Comparison of ENCODE assay signal across 33 cellular contexts in genomic region chr2:128298286-128298685, GRCh38.
"Had no signal": no experiment of that assay in that cellular context is flagged by ENCODE, and none has a peak within 500 bp of the region (broad histone marks: within the 10 kb centered on the region; RNA-seq: fewer than 3 reads in every experiment).

No MANE protein-coding gene starts in this region.

- DNase-seq: activated CD4-positive, alpha-beta memory T cell treated with anti-CD3 and anti-CD28 coated beads for 36 hours; activated CD4-positive, alpha-beta T cell treated with anti-CD3 and anti-CD28 coated beads for 36 hours; activated CD4-positive, alpha-beta T cell treated with anti-CD3 and anti-CD28 coated beads, Interleukin-2, amount 10 ng/mL, durations not matched to agents 24 days and 14 days; activated CD4-positive, CD25-positive, alpha-beta regulatory T cell; activated CD4-positive, CD25-positive, alpha-beta regulatory T cell treated with anti-CD3 and anti-CD28 coated beads, Interleukin-2, amount 50 U/mL, for 72 hours; activated CD8-positive, alpha-beta memory T cell treated with anti-CD3 and anti-CD28 coated beads, Interleukin-2, amount 10 ng/mL, durations not matched to agents 7 days and 5 days; activated CD8-positive, alpha-beta memory T cell treated with anti-CD3 and anti-CD28 coated beads, Interleukin-2, amount 50 U/mL, for 4 hours; activated CD8-positive, alpha-beta T cell treated with anti-CD3 and anti-CD28 coated beads, Interleukin-2, amount 10 ng/mL, durations not matched to agents 7 days and 5 days; activated gamma-delta T cell; activated naive CD4-positive, alpha-beta T cell; activated naive CD4-positive, alpha-beta T cell treated with anti-CD3 and anti-CD28 coated beads, Interleukin-2, amount 10 ng/mL, durations not matched to agents 7 days and 5 days; activated naive CD8-positive, alpha-beta T cell treated with anti-CD3 and anti-CD28 coated beads, Interleukin-2, amount 10 ng/mL, durations not matched to agents 7 days and 5 days; activated T-cell treated with anti-CD3 and anti-CD28 coated beads, Interleukin-2, amount 50 U/mL, for 1 hour; activated T-cell treated with anti-CD3 and anti-CD28 coated beads, Interleukin-2, amount 50 U/mL, for 72 hours; central memory CD4-positive, alpha-beta T cell; cortex of kidney; dermis blood vessel endothelial cell; effector CD4-positive, alpha-beta T cell; effector memory CD8-positive, alpha-beta T cell; esophagus squamous epithelium; heart right ventricle; T-helper 1 cell; T-helper 17 cell; T1000; WERI-Rb-1 had no signal

- H3K27ac Mint-ChIP-seq: activated CD4-positive, alpha-beta memory T cell treated with anti-CD3 and anti-CD28 coated beads for 36 hours; activated CD4-positive, alpha-beta T cell treated with anti-CD3 and anti-CD28 coated beads for 36 hours; activated CD4-positive, alpha-beta T cell treated with anti-CD3 and anti-CD28 coated beads, Interleukin-2, amount 10 ng/mL, durations not matched to agents 24 days and 14 days; activated CD8-positive, alpha-beta memory T cell treated with anti-CD3 and anti-CD28 coated beads, Interleukin-2, amount 10 ng/mL, durations not matched to agents 7 days and 5 days; activated CD8-positive, alpha-beta T cell treated with anti-CD3 and anti-CD28 coated beads, Interleukin-2, amount 10 ng/mL, durations not matched to agents 7 days and 5 days; activated naive CD4-positive, alpha-beta T cell treated with anti-CD3 and anti-CD28 coated beads, Interleukin-2, amount 10 ng/mL, durations not matched to agents 7 days and 5 days; activated naive CD4-positive, alpha-beta T cell treated with anti-CD3 and anti-CD28 coated beads, Interleukin-2, amount 50 U/mL, for 72 hours; activated naive CD8-positive, alpha-beta T cell treated with anti-CD3 and anti-CD28 coated beads, Interleukin-2, amount 10 ng/mL, durations not matched to agents 7 days and 5 days; activated T-cell treated with anti-CD3 and anti-CD28 coated beads, Interleukin-2, amount 50 U/mL, for 72 hours; brain; effector memory CD8-positive, alpha-beta T cell; T-helper 17 cell; T-helper 2 cell treated with Interferon-gamma antibody and Interleukin-4, amounts not matched to agents 5 μg/mL and 100 μg/mL, for 36 hours had no signal

- ATAC-seq: activated CD4-positive, alpha-beta T cell treated with anti-CD3 and anti-CD28 coated beads for 36 hours; activated CD8-positive, alpha-beta memory T cell treated with anti-CD3 and anti-CD28 coated beads, Interleukin-2, amount 10 ng/mL, durations not matched to agents 7 days and 5 days; activated CD8-positive, alpha-beta T cell treated with anti-CD3 and anti-CD28 coated beads, Interleukin-2, amount 10 ng/mL, durations not matched to agents 7 days and 5 days; activated naive CD4-positive, alpha-beta T cell treated with anti-CD3 and anti-CD28 coated beads, Interleukin-2, amount 50 U/mL, for 72 hours; activated T-cell treated with anti-CD3 and anti-CD28 coated beads, Interleukin-2, amount 50 U/mL, for 72 hours; effector memory CD8-positive, alpha-beta T cell; heart right ventricle; T-helper 17 cell had no signal

- H3K36me3 Mint-ChIP-seq: activated CD8-positive, alpha-beta memory T cell treated with anti-CD3 and anti-CD28 coated beads, Interleukin-2, amount 10 ng/mL, durations not matched to agents 7 days and 5 days; activated naive CD4-positive, alpha-beta T cell treated with anti-CD3 and anti-CD28 coated beads, Interleukin-2, amount 10 ng/mL, durations not matched to agents 7 days and 5 days; activated naive CD8-positive, alpha-beta T cell treated with anti-CD3 and anti-CD28 coated beads, Interleukin-2, amount 10 ng/mL, durations not matched to agents 7 days and 5 days had no signal

- H3K4me3 Mint-ChIP-seq: activated CD4-positive, alpha-beta memory T cell treated with anti-CD3 and anti-CD28 coated beads for 36 hours; activated CD4-positive, alpha-beta T cell treated with anti-CD3 and anti-CD28 coated beads for 36 hours; activated CD4-positive, alpha-beta T cell treated with anti-CD3 and anti-CD28 coated beads, Interleukin-2, amount 10 ng/mL, durations not matched to agents 24 days and 14 days; activated CD8-positive, alpha-beta memory T cell treated with anti-CD3 and anti-CD28 coated beads, Interleukin-2, amount 10 ng/mL, durations not matched to agents 7 days and 5 days; activated CD8-positive, alpha-beta T cell treated with anti-CD3 and anti-CD28 coated beads, Interleukin-2, amount 10 ng/mL, durations not matched to agents 7 days and 5 days; activated naive CD4-positive, alpha-beta T cell treated with anti-CD3 and anti-CD28 coated beads, Interleukin-2, amount 10 ng/mL, durations not matched to agents 7 days and 5 days; activated naive CD8-positive, alpha-beta T cell treated with anti-CD3 and anti-CD28 coated beads, Interleukin-2, amount 10 ng/mL, durations not matched to agents 7 days and 5 days; activated T-cell treated with anti-CD3 and anti-CD28 coated beads, Interleukin-2, amount 50 U/mL, for 72 hours; brain; effector memory CD8-positive, alpha-beta T cell; T-helper 17 cell; T-helper 2 cell treated with Interferon-gamma antibody and Interleukin-4, amounts not matched to agents 5 μg/mL and 100 μg/mL, for 36 hours had no signal

- H3K4me1 Mint-ChIP-seq: activated CD4-positive, alpha-beta T cell treated with anti-CD3 and anti-CD28 coated beads, Interleukin-2, amount 10 ng/mL, durations not matched to agents 24 days and 14 days; activated CD8-positive, alpha-beta memory T cell treated with anti-CD3 and anti-CD28 coated beads, Interleukin-2, amount 10 ng/mL, durations not matched to agents 7 days and 5 days; activated naive CD4-positive, alpha-beta T cell treated with anti-CD3 and anti-CD28 coated beads, Interleukin-2, amount 10 ng/mL, durations not matched to agents 7 days and 5 days had no signal

- H3K9me3 Mint-ChIP-seq: activated CD4-positive, alpha-beta T cell treated with anti-CD3 and anti-CD28 coated beads, Interleukin-2, amount 10 ng/mL, durations not matched to agents 24 days and 14 days; effector memory CD8-positive, alpha-beta T cell; T-helper 2 cell treated with Interferon-gamma antibody and Interleukin-4, amounts not matched to agents 5 μg/mL and 100 μg/mL, for 36 hours had no signal

- H3K27me3 ChIP-seq: ascending aorta, breast epithelium, cardiac muscle cell, esophagus squamous epithelium, heart right ventricle, hepatocyte had no signal

- H3K27me3 Mint-ChIP-seq: activated CD4-positive, alpha-beta memory T cell treated with anti-CD3 and anti-CD28 coated beads for 36 hours; activated CD4-positive, alpha-beta T cell treated with anti-CD3 and anti-CD28 coated beads for 36 hours; activated CD4-positive, alpha-beta T cell treated with anti-CD3 and anti-CD28 coated beads, Interleukin-2, amount 10 ng/mL, durations not matched to agents 24 days and 14 days; activated CD8-positive, alpha-beta memory T cell treated with anti-CD3 and anti-CD28 coated beads, Interleukin-2, amount 10 ng/mL, durations not matched to agents 7 days and 5 days; activated naive CD4-positive, alpha-beta T cell treated with anti-CD3 and anti-CD28 coated beads, Interleukin-2, amount 10 ng/mL, durations not matched to agents 7 days and 5 days; activated naive CD8-positive, alpha-beta T cell treated with anti-CD3 and anti-CD28 coated beads, Interleukin-2, amount 10 ng/mL, durations not matched to agents 7 days and 5 days; effector memory CD8-positive, alpha-beta T cell; T-helper 17 cell had no signal

- H3K27ac ChIP-seq: ascending aorta, breast epithelium, cardiac muscle cell, epithelial cell of prostate, heart right ventricle, hepatocyte had no signal
